ENCODE assay signal across 1 cellular context in the genomic region with DNA sequence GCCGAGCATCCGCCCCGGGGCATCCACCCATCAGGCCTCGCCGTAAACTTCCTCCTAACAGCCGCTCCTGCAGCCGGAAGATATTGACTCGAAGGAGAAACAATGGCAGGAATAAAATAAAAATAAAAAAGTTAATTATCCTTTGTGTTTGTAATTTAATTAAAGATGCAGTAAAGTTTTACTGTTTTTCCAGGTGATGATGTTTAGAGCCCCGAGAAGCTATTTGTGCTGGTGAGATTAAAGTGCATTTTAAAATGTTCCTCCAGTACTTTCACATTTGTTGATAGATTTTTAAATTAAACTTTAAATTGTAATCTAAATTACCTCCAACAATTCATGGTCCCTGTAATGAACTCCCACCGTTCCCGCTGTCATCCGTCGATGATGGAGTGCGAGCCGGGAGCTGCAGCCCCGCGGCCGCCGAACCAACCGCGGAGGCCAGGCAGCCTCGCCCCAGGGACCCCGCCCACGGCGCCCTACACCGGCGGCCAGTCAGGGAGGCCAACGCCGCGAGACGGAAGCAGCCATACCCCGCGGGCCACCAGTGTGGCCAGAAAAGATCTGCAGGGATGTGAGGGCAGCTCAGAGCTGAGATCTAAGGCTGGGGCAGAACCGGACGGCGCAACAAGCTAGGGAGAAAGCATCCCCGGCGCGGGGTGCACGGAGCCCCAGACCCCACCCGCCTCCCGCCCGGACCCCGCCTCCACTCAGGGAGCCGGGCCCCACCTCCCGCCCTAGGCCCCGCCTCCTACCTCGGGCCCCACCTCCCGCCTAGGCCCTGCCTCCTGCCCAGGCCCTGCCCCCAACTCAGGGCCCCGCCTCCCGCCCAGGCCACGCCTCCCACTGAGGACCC.
TF ChIP-seq lines count a peak whose summit lies in the region.

No MANE protein-coding gene starts in this region.

TF ChIP-seq in K562, 482 proteins besides CTCF, POLR2A, EP300 and RAD21 (continued from another document):
- TF ChIP-seq UBTF (IDR thresholded peaks at IDR 0.05; ENCODE audit: borderline replicate concordance in 1 of 2, low read depth in 2 of 2, low read length in 2 of 2), result peak; percentile 41 to 47; a peak in 1 of 4 replicates
- TF ChIP-seq FOXM1 (IDR thresholded peaks at IDR 0.05; ENCODE audit: low read depth), result no peak
- TF ChIP-seq FOXM1 (CRISPR knock-in tag; IDR thresholded peaks at IDR 0.05; ENCODE audit: low read depth), result no peak
- no peak for TF ChIP-seq ELK3 (CRISPR knock-in tag; IDR thresholded peaks at IDR 0.05)
- no peak for TF ChIP-seq BCOR (IDR thresholded peaks at IDR 0.05)
- TF ChIP-seq HMG20A (CRISPR knock-in tag; conservative IDR thresholded peaks at IDR 0.05), result no peak
- no peak for TF ChIP-seq U2AF1 (optimal IDR thresholded peaks at IDR 0.05; ENCODE audit: low read depth, low read length)
- peak; percentile 83 for TF ChIP-seq POLR2G (IDR thresholded peaks at IDR 0.05; ENCODE audit: low read depth, low read length)
- TF ChIP-seq CBX8 (IDR thresholded peaks at IDR 0.05; ENCODE audit: borderline replicate concordance, extremely low read depth, low read depth, low read length, poor library complexity, severe bottlenecking), result no peak
- TF ChIP-seq ETV1 (tag; conservative IDR thresholded peaks at IDR 0.05; ENCODE audit: low read depth), result 0 out of 2 replicates have a peak, but pooled peaks have one; percentile 24
- no peak for TF ChIP-seq HDAC6 (IDR thresholded peaks at IDR 0.05; ENCODE audit: low read depth, low read length)
- peak; percentile 61; the same call in 1 of the 2 replicates for TF ChIP-seq ZBTB7A (IDR thresholded peaks at IDR 0.05; ENCODE audit: borderline replicate concordance, control insufficient read depth, low read depth, low read length)
- no peak for TF ChIP-seq FOXA3 (CRISPR knock-in tag; conservative IDR thresholded peaks at IDR 0.05 in 1 of 2, IDR thresholded peaks at IDR 0.05 in 1 of 2)
- TF ChIP-seq HES1 (IDR thresholded peaks at IDR 0.05; ENCODE audit: low read depth), result no peak
- TF ChIP-seq PHB2 (IDR thresholded peaks at IDR 0.05; ENCODE audit: low read depth), result no peak
- TF ChIP-seq KLF1 (tag; IDR thresholded peaks at IDR 0.05), result no peak
- TF ChIP-seq, protein P1, sequence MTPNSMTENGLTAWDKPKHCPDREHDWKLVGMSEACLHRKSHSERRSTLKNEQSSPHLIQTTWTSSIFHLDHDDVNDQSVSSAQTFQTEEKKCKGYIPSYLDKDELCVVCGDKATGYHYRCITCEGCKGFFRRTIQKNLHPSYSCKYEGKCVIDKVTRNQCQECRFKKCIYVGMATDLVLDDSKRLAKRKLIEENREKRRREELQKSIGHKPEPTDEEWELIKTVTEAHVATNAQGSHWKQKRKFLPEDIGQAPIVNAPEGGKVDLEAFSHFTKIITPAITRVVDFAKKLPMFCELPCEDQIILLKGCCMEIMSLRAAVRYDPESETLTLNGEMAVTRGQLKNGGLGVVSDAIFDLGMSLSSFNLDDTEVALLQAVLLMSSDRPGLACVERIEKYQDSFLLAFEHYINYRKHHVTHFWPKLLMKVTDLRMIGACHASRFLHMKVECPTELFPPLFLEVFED (CRISPR knock-in tag; conservative IDR thresholded peaks at IDR 0.05), result no peak
- no peak for TF ChIP-seq BRD9 (IDR thresholded peaks at IDR 0.05; ENCODE audit: low read depth, partially characterized antibody)
- no peak for TF ChIP-seq MTA1 (IDR thresholded peaks at IDR 0.05; ENCODE audit: borderline replicate concordance)
- TF ChIP-seq MNT (conservative IDR thresholded peaks at IDR 0.05), result peak in 1 of 2 experiments; percentile 49; a peak in 2 of 4 replicates
- no peak for TF ChIP-seq JUND (IDR thresholded peaks at IDR 0.05; ENCODE audit: borderline replicate concordance, low read depth, low read length)
- TF ChIP-seq JUND (tag; IDR thresholded peaks at IDR 0.05; ENCODE audit: borderline replicate concordance, low read depth, low read length), result no peak
- no peak for TF ChIP-seq HNRNPUL1 (IDR thresholded peaks at IDR 0.05; ENCODE audit: low read length)
- TF ChIP-seq PPARD (CRISPR knock-in tag; IDR thresholded peaks at IDR 0.05), result no peak
- peak in 1 of 2 experiments; percentile 77; a peak in 2 of 4 replicates for TF ChIP-seq HDAC1 (IDR thresholded peaks at IDR 0.05)
- TF ChIP-seq COPS2 (conservative IDR thresholded peaks at IDR 0.05), result no peak
- no peak for TF ChIP-seq TCF7L2 (IDR thresholded peaks at IDR 0.05; ENCODE audit: low read depth, low read length)
- TF ChIP-seq, protein P2, sequence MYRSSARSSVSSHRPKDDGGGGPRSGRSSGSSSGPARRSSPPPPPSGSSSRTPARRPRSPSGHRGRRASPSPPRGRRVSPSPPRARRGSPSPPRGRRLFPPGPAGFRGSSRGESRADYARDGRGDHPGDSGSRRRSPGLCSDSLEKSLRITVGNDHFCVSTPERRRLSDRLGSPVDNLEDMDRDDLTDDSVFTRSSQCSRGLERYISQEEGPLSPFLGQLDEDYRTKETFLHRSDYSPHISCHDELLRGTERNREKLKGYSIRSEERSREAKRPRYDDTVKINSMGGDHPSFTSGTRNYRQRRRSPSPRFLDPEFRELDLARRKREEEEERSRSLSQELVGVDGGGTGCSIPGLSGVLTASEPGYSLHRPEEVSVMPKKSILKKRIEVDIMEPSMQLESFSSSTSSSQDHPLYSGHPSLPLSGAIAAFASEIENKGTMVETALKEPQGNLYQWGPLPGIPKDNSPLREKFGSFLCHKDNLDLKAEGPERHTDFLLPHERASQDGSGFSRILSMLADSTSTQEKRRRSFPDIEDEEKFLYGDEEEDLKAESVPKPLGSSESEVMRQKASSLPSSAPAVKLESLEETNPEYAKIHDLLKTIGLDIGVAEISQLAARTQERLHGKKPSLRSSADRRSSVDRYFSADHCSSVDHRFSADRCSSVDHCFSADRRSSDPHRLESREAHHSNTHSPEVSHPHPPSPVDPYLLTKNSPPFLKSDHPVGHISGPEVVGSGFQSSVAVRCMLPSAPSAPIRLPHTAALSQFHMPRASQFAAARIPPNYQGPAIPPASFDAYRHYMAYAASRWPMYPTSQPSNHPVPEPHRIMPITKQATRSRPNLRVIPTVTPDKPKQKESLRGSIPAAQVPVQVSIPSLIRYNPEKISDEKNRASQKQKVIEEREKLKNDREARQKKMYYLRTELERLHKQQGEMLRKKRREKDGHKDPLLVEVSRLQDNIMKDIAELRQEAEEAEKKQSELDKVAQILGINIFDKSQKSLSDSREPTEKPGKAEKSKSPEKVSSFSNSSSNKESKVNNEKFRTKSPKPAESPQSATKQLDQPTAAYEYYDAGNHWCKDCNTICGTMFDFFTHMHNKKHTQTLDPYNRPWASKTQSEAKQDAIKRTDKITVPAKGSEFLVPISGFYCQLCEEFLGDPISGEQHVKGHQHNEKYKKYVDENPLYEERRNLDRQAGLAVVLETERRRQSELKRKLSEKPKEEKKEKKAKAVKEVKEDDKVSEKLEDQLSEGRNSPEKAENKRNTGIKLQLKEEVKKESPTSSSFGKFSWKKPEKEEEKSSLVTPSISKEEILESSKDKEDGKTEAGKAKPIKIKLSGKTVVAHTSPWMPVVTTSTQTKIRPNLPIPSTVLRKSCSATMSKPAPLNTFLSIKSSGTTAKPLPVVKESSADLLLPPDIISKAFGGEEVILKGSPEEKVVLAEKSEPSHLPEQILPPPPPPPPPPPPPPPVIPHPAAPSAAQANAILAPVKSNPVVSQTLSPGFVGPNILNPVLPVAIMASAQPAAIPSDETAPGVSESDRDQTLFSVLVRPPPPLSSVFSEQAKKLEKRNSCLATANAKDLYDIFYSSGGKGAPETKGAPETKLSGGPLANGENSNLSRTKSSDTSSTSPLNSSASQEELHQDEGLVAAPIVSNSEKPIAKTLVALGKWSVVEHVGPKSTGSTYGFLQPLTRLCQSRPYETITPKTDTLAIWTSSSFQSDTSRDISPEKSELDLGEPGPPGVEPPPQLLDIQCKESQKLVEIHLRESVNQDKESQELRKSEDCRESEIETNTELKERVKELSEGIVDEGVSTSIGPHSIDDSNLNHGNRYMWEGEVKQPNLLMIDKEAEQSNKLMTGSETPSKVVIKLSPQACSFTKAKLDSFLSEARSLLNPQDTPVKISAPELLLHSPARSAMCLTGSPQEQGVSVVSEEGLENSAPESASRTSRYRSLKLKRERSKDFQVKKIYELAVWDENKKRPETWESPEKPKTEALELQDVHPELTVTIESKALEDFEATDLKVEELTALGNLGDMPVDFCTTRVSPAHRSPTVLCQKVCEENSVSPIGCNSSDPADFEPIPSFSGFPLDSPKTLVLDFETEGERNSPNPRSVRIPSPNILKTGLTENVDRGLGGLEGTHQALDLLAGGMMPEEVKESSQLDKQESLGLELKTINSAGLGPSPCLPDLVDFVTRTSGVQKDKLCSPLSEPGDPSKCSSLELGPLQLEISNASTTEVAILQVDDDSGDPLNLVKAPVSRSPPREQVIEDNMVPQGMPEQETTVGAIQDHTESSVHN (IDR thresholded peaks at IDR 0.05; ENCODE audit: borderline replicate concordance in 1 of 2, low read depth in 1 of 2), result no peak
- no peak for TF ChIP-seq GTF2E2 (tag; IDR thresholded peaks at IDR 0.05)
- 0 out of 2 replicates have a peak, but pooled peaks have one; percentile 7 for TF ChIP-seq TEAD4 (IDR thresholded peaks at IDR 0.05; ENCODE audit: low read length)
- no peak for TF ChIP-seq TEAD4 (CRISPR knock-in tag; IDR thresholded peaks at IDR 0.05; ENCODE audit: borderline replicate concordance)
- 0 out of 2 replicates have a peak, but pooled peaks have one; percentile 20 for TF ChIP-seq E2F4 (CRISPR knock-in tag; IDR thresholded peaks at IDR 0.05; ENCODE audit: low read depth)
- TF ChIP-seq ZNF184 (CRISPR knock-in tag; IDR thresholded peaks at IDR 0.05), result no peak
- TF ChIP-seq ARHGAP35 (IDR thresholded peaks at IDR 0.05; ENCODE audit: partially characterized antibody), result no peak
- TF ChIP-seq PCBP1 (IDR thresholded peaks at IDR 0.05; ENCODE audit: low read depth, low read length, poor library complexity, severe bottlenecking), result no peak
TF ChIP-seq in K562: peak in this region for 46.
